In genomic region chr6:6918216-6918983, GRCh38 we compare ENCODE assay signal across 8 cellular contexts.
DNase-seq lines count a peak whose midpoint lies in the region; ATAC-seq and TF ChIP-seq lines count a peak whose summit lies in the region.

No MANE protein-coding gene starts in this region.

- peaks cover 46% of the 10 kb centered on the region for H3K4me1 ChIP-seq in psoas muscle
- no peaks in the 10 kb centered on the region for H3K4me1 ChIP-seq in OCI-LY7 (ENCODE audit: insufficient read depth, low read length, poor library complexity, severe bottlenecking)

- peaks cover 13% of the 10 kb centered on the region for H3K9me3 ChIP-seq in MG63
- no peaks in the 10 kb centered on the region for H3K9me3 ChIP-seq in psoas muscle
- no peaks in the 10 kb centered on the region for H3K9me3 ChIP-seq in OCI-LY7 (ENCODE audit: low read length)

- no peak overlapping the region for H3K4me3 ChIP-seq in MG63
- H3K4me3 ChIP-seq in psoas muscle, result no peak overlapping the region
- no peak overlapping the region for H3K4me3 ChIP-seq in OCI-LY7 (ENCODE audit: low read depth, low read length, poor library complexity, severe bottlenecking)

- CTCF ChIA-PET in OCI-LY7 (lab: Charles Lee; ENCODE audit: unreplicated experiment), result no interaction called here

- peak; percentile 83 for ATAC-seq in GM18499 (IDR thresholded peaks at IDR 0.05; ENCODE audit: insufficient read depth, unreplicated experiment)
- ATAC-seq in GM21825 (IDR thresholded peaks at IDR 0.05; ENCODE audit: unreplicated experiment), result peak; percentile 88
- ATAC-seq in activated T-cell treated with anti-CD3 and anti-CD28 coated beads, Interleukin-2, amount 50 U/mL, for 72 hours (replicated peaks in 1 of 2), result peak; percentile 99
- peak; percentile 56 to 65 (median 62) for ATAC-seq in psoas muscle

- intact Hi-C loops in psoas muscle (cut with DNase I), result no loop called here
- intact Hi-C loops in OCI-LY7 (cut with micrococcal nuclease; ENCODE audit: unreplicated experiment), result no loop called here

- H2AFZ ChIP-seq in OCI-LY7 (ENCODE audit: low read length), result no peak overlapping the region

- H3K4me1 Mint-ChIP-seq in activated T-cell treated with anti-CD3 and anti-CD28 coated beads, Interleukin-2, amount 50 U/mL, for 72 hours (ENCODE audit: low read depth), result peaks cover 43% of the 10 kb centered on the region
- H3K4me1 Mint-ChIP-seq in progenitor cell of endocrine pancreas (ENCODE audit: low read depth), result peaks cover 4% of the 10 kb centered on the region

- 31 to 57% (median 35%) methylated on average over 12 of the region's 12 CpGs for WGBS in psoas muscle, 3 donors

- peak; percentile 83 for DNase-seq in MG63
- peak; percentile 77 to 91 for DNase-seq in activated T-cell treated with anti-CD3 and anti-CD28 coated beads, Interleukin-2, amount 50 U/mL, for 72 hours
- no peak for DNase-seq in psoas muscle
- no peak for DNase-seq in OCI-LY7 (ENCODE audit: low spot score)
- no peak for DNase-seq in progenitor cell of endocrine pancreas (ENCODE audit: low spot score, unreplicated experiment)
- no peak for DNase-seq in NK-92 (lab: John Stamatoyannopoulos, UW; ENCODE audit: unreplicated experiment)

- H3K36me3 ChIP-seq in MG63, result no peaks in the 10 kb centered on the region
- H3K36me3 ChIP-seq in psoas muscle (ENCODE audit: insufficient read depth in 1 of 2, low read depth in 1 of 2), result no peaks in the 10 kb centered on the region
- no peaks in the 10 kb centered on the region for H3K36me3 ChIP-seq in OCI-LY7 (ENCODE audit: insufficient read depth, low read length)

- no peaks in the 10 kb centered on the region for H3K9me3 Mint-ChIP-seq in activated T-cell treated with anti-CD3 and anti-CD28 coated beads, Interleukin-2, amount 50 U/mL, for 72 hours
- H3K9me3 Mint-ChIP-seq in progenitor cell of endocrine pancreas (ENCODE audit: low read depth), result no peaks in the 10 kb centered on the region

- no peaks in the 10 kb centered on the region for H3K9me2 ChIP-seq in OCI-LY7 (ENCODE audit: insufficient read depth, low read length)

- no peaks in the 10 kb centered on the region for H4K20me1 ChIP-seq in OCI-LY7 (ENCODE audit: insufficient read depth, low read length)

- H3K27ac ChIP-seq in psoas muscle (peak overlapping the region; percentile 69), OCI-LY7 (ENCODE audit: low read depth, low read length, poor library complexity, severe bottlenecking) (no peak overlapping the region)

- no peaks in the 10 kb centered on the region for H3K27me3 ChIP-seq in MG63
- H3K27me3 ChIP-seq in psoas muscle (ENCODE audit: insufficient read depth in 3 of 3, low read length in 2 of 3), result no peaks in the 10 kb centered on the region

- no peaks in the 10 kb centered on the region for H3K79me2 ChIP-seq in OCI-LY7 (ENCODE audit: insufficient read depth, low read depth, low read length)

- BruUV-seq in OCI-LY7 (replicated peaks; lab: Mats Ljungman, UMichigan), result no TSS peak

- peaks cover 54% of the 10 kb centered on the region for H3K27me3 Mint-ChIP-seq in activated T-cell treated with anti-CD3 and anti-CD28 coated beads, Interleukin-2, amount 50 U/mL, for 72 hours (ENCODE audit: low read depth)
- peaks cover 4% of the 10 kb centered on the region for H3K27me3 Mint-ChIP-seq in progenitor cell of endocrine pancreas

- POLR2A ChIA-PET in OCI-LY7 (lab: Charles Lee), result no interaction called here

- no peak overlapping the region for H3K4me2 ChIP-seq in OCI-LY7 (ENCODE audit: low read length)

- TF ChIP-seq CTCF in psoas muscle (IDR thresholded peaks at IDR 0.05) (no peak), OCI-LY7 (conservative IDR thresholded peaks at IDR 0.05; ENCODE audit: low read length) (no peak), progenitor cell of endocrine pancreas (IDR thresholded peaks at IDR 0.05; ENCODE audit: unreplicated experiment) (no peak)

- no peak overlapping the region for H3K27ac Mint-ChIP-seq in activated T-cell treated with anti-CD3 and anti-CD28 coated beads, Interleukin-2, amount 50 U/mL, for 72 hours
- no peak overlapping the region for H3K27ac Mint-ChIP-seq in progenitor cell of endocrine pancreas

- H3K4me3 Mint-ChIP-seq in activated T-cell treated with anti-CD3 and anti-CD28 coated beads, Interleukin-2, amount 50 U/mL, for 72 hours, result peak overlapping the region in 1 of 2 donors; percentile 34
- H3K4me3 Mint-ChIP-seq in progenitor cell of endocrine pancreas (ENCODE audit: low read depth), result no peak overlapping the region

- no peaks in the 10 kb centered on the region for H3K36me3 Mint-ChIP-seq in activated T-cell treated with anti-CD3 and anti-CD28 coated beads, Interleukin-2, amount 50 U/mL, for 72 hours (ENCODE audit: insufficient read depth in 2 of 2)
- no peaks in the 10 kb centered on the region for H3K36me3 Mint-ChIP-seq in progenitor cell of endocrine pancreas (ENCODE audit: insufficient read depth)

Comparison
In these comparisons a context has a peak if more than half of its experiments do, and no peak if none do; other contexts are left out.
1. DNase-seq: peak in MG63 (single experiment) and activated T-cell treated with anti-CD3 and anti-CD28 coated beads, Interleukin-2, amount 50 U/mL, for 72 hours (2 of 2); none in psoas muscle (0 of 2), OCI-LY7 (single experiment), progenitor cell of endocrine pancreas (single experiment) and NK-92 (single experiment).
2. Peak in every context shown above with its lines, with median percentiles within 50 percentile points of each other: ATAC-seq.